ENCODE assay signal across 26 cellular contexts in the genomic region with DNA sequence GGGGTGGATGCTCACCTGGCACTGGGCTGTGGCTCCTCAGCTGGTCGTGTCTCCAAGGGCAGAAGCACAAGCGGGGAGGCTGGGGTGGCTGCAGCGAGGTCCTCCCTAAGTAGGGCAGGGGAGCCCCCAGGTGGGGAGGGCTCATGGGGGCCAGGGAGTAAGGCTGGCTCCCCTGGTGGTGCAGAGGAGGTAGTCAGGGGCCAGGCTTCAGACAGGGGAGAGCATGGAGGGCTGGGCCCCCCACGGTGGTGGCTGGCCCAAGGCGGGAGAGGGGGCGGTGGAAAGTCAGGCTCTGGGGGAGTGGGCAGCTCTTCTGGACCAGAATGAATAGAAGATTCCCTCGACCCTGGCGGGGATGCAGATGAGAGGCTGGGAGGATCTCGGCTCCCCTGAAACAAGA.
"Had no signal": no experiment of that assay in that cellular context is flagged by ENCODE, and none has a peak within 500 bp of the region (broad histone marks: within the 10 kb centered on the region; RNA-seq: fewer than 3 reads in every experiment).

No MANE protein-coding gene starts in this region.

- H3K4me1 Mint-ChIP-seq: naive B cell; neural crest cell; stimulated activated naive B cell treated with anti-CD40 and anti-IgM and Interleukin-4, amounts not matched to agents 10 μg/mL and 1 μg/mL and 100 μg/mL, for 72 hours had no signal

- DNase-seq: cerebellar nuclear complex; effector CD8-positive, alpha-beta T cell; endodermal cell; foreskin fibroblast; gastrocnemius medialis; left cardiac atrium; left lung; mesenchymal stem cell; mucosa of descending colon; naive B cell; stimulated activated CD4-positive, alpha-beta T cell treated with anti-CD3 and anti-CD28 coated beads, Interleukin-2, amount 100 ng/mL, for 24 hours; stimulated activated CD4-positive, alpha-beta T cell treated with anti-CD3 and anti-CD28 coated beads, Interleukin-4, amount 100 ng/mL, for 4 hours; stimulated activated naive B cell treated with anti-CD40 and anti-IgM and Interleukin-4, amounts not matched to agents 10 μg/mL and 1 μg/mL and 100 μg/mL, for 72 hours; stomach; thyroid gland; trophoblast cell had no signal

- H3K27ac ChIP-seq: epithelial cell of prostate, gastrocnemius medialis, left lung, right atrium auricular region, stomach, thyroid gland had no signal

- H3K27me3 ChIP-seq: gastrocnemius medialis, left lung, right atrium auricular region, stomach, thyroid gland had no signal

- H3K4me2 ChIP-seq: smooth muscle cell had no signal

- H3K9ac ChIP-seq: parathyroid adenoma had no signal

- H3K27ac Mint-ChIP-seq: endodermal cell; mesothelial cell of epicardium; natural killer cell treated with Interleukin-12 subunit alpha and Interleukin-12 subunit beta and Interleukin-15 and Interleukin-18, amount 100 ng/mL, for 72 hours; progenitor cell of endocrine pancreas had no signal

- H3K4me1 ChIP-seq: left lung, right atrium auricular region, thyroid gland had no signal

- H3K36me3 Mint-ChIP-seq: naive B cell; natural killer cell treated with Interleukin-12 subunit alpha and Interleukin-12 subunit beta and Interleukin-15 and Interleukin-18, amount 100 ng/mL, for 72 hours had no signal

- ATAC-seq: esophagus mucosa; gastrocnemius medialis; left cardiac atrium; left lung; mucosa of descending colon; natural killer cell treated with Interleukin-12 subunit alpha and Interleukin-12 subunit beta and Interleukin-15 and Interleukin-18, amount 100 ng/mL, for 72 hours; sciatic nerve had no signal

- H3K9me3 ChIP-seq: gastrocnemius medialis, left lung, mucosa of descending colon, right atrium auricular region, stomach, thyroid gland had no signal

- H3K4me3 ChIP-seq: gastrocnemius medialis, left lung, mucosa of descending colon, right atrium auricular region, smooth muscle cell, stomach, thyroid gland had no signal

- H3K27me3 Mint-ChIP-seq: natural killer cell treated with Interleukin-12 subunit alpha and Interleukin-12 subunit beta and Interleukin-15 and Interleukin-18, amount 100 ng/mL, for 72 hours; progenitor cell of endocrine pancreas; stimulated activated naive B cell treated with anti-CD40 and anti-IgM and Interleukin-4, amounts not matched to agents 10 μg/mL and 1 μg/mL and 100 μg/mL, for 72 hours had no signal

- H3K9me3 Mint-ChIP-seq: endodermal cell; mesothelial cell of epicardium; naive B cell; natural killer cell treated with Interleukin-12 subunit alpha and Interleukin-12 subunit beta and Interleukin-15 and Interleukin-18, amount 100 ng/mL, for 72 hours; neural crest cell; stimulated activated naive B cell treated with anti-CD40 and anti-IgM and Interleukin-4, amounts not matched to agents 10 μg/mL and 1 μg/mL and 100 μg/mL, for 72 hours had no signal

- H2AFZ ChIP-seq: parathyroid adenoma had no signal

- H3K4me3 Mint-ChIP-seq: endodermal cell; mesothelial cell of epicardium; naive B cell; natural killer cell treated with Interleukin-12 subunit alpha and Interleukin-12 subunit beta and Interleukin-15 and Interleukin-18, amount 100 ng/mL, for 72 hours; neural crest cell; stimulated activated naive B cell treated with anti-CD40 and anti-IgM and Interleukin-4, amounts not matched to agents 10 μg/mL and 1 μg/mL and 100 μg/mL, for 72 hours had no signal
